Comparison of ENCODE assay signal across 8 cellular contexts in genomic region chr14:100142073-100143040, GRCh38. TPM values are rescaled to one million over a fixed set of nuclear protein-coding genes. Genes with fewer than 3 reads are reported as not detected.
DNase-seq lines count a peak whose midpoint lies in the region; ATAC-seq and TF ChIP-seq lines count a peak whose summit lies in the region.

No MANE protein-coding gene starts in this region.

- H3K4me1 ChIP-seq in breast epithelium (peaks cover 0 to 9% of the 10 kb centered on the region in 2 donors), duodenal mucosa (ENCODE audit: control insufficient read depth in 1 of 2, insufficient read depth in 2 of 2, low read length in 2 of 2) (peaks cover 72% of the 10 kb centered on the region in 2 donors), aorta (ENCODE audit: control insufficient read depth in 1 of 2, insufficient read depth in 2 of 2, low read length in 2 of 2) (no peaks in the 10 kb centered on the region)

- no peak for TF ChIP-seq CTCF in breast epithelium (IDR thresholded peaks at IDR 0.05)
- no peak for TF ChIP-seq CTCF in MCF 10A (IDR thresholded peaks at IDR 0.05; ENCODE audit: unreplicated experiment)

- H3K36me3 Mint-ChIP-seq in MCF 10A (ENCODE audit: insufficient read depth, unreplicated experiment), result peaks cover 12% of the 10 kb centered on the region

- H3K4me1 Mint-ChIP-seq in MCF 10A (ENCODE audit: insufficient read depth, unreplicated experiment), result no peaks in the 10 kb centered on the region

- DNase-seq in breast epithelium (ENCODE audit: low spot score in 2 of 2) (no peak), MCF 10A (ENCODE audit: unreplicated experiment) (no peak), mucosa of gallbladder (ENCODE audit: low spot score) (peak; percentile 73), aorta (no peak), NCI-H2107 (lab: John Stamatoyannopoulos, UW) (no peak)

- H3K27ac ChIP-seq in breast epithelium (peak overlapping the region; percentile 45 to 69), duodenal mucosa (ENCODE audit: low read depth, low read length) (peak overlapping the region; percentile 58), aorta (ENCODE audit: low read depth in 1 of 2, low read length in 2 of 2) (no peak overlapping the region)

- no peak overlapping the region for H3K4me3 ChIP-seq in breast epithelium
- peak overlapping the region in 1 of 2 donors; percentile 52 for H3K4me3 ChIP-seq in duodenal mucosa (ENCODE audit: low read depth in 1 of 2, low read length in 2 of 2)
- no peak overlapping the region for H3K4me3 ChIP-seq in aorta (ENCODE audit: low read length in 2 of 2)

- intact Hi-C loops in breast epithelium (cut with DNase I; ENCODE audit: low total_unique reads) (no loop called here), MCF 10A (cut with micrococcal nuclease) (no loop called here), aorta (cut with DNase I) (no loop called here)

- POLR2A ChIA-PET in MCF 10A (lab: Yijun Ruan, JAX), result no interaction called here

- no peaks in the 10 kb centered on the region for H3K9me3 Mint-ChIP-seq in MCF 10A (ENCODE audit: unreplicated experiment)

- CTCF ChIA-PET in MCF 10A (lab: Yijun Ruan, JAX), result interaction anchor here (0.6 to 0.8 kb wide), 6 partner anchors 8 to 597 kb away, joined by 3 to 4 read pairs (median 3); no protein-coding TSS in a partner anchor

- no peak for TF ChIP-seq POLR2A in breast epithelium (IDR thresholded peaks at IDR 0.05)

- H3K9ac ChIP-seq in duodenal mucosa (ENCODE audit: low read depth in 1 of 2, low read length in 2 of 2), result peak overlapping the region; percentile 48 to 53

- H3K27me3 Mint-ChIP-seq in MCF 10A (ENCODE audit: insufficient read depth, unreplicated experiment), result no peaks in the 10 kb centered on the region

- ATAC-seq in aorta (ENCODE audit: low FRiP score) (peak; percentile 44), GM19324 (IDR thresholded peaks at IDR 0.05; ENCODE audit: low FRiP score, unreplicated experiment) (no peak)
- no peak for ATAC-seq in activated CD4-positive, CD25-positive, alpha-beta regulatory T cell treated with anti-CD3 and anti-CD28 coated beads, Interleukin-2, amount 50 U/mL, for 24 hours

- H3K27me3 ChIP-seq in breast epithelium (no peaks in the 10 kb centered on the region), duodenal mucosa (ENCODE audit: control insufficient read depth in 1 of 2, insufficient read depth in 2 of 2, low read length in 2 of 2) (no peaks in the 10 kb centered on the region), aorta (ENCODE audit: control insufficient read depth in 1 of 2, insufficient read depth in 2 of 2, low read length in 1 of 2) (no peaks in the 10 kb centered on the region)

- WGBS in aorta, 2 donors, result 57 to 61% methylated on average over 14 of the region's 14 CpGs

- no TSS peak for BruUV-seq in MCF 10A (replicated peaks; lab: Mats Ljungman, UMichigan)

- no peak overlapping the region for H3K27ac Mint-ChIP-seq in MCF 10A (ENCODE audit: low read depth, unreplicated experiment)

- H3K9me3 ChIP-seq in breast epithelium (no peaks in the 10 kb centered on the region), duodenal mucosa (ENCODE audit: control insufficient read depth in 1 of 2, low read length in 2 of 2) (no peaks in the 10 kb centered on the region), aorta (ENCODE audit: control insufficient read depth, low read length) (no peaks in the 10 kb centered on the region)

- H3K4me3 Mint-ChIP-seq in MCF 10A (ENCODE audit: unreplicated experiment), result no peak overlapping the region

- H3K36me3 ChIP-seq in breast epithelium, result no peaks in the 10 kb centered on the region
- peaks cover 12 to 41% of the 10 kb centered on the region in 2 donors for H3K36me3 ChIP-seq in duodenal mucosa (ENCODE audit: control insufficient read depth in 1 of 2, insufficient read depth in 2 of 2, low read length in 2 of 2)
- H3K36me3 ChIP-seq in aorta (ENCODE audit: control insufficient read depth in 1 of 2, insufficient read depth in 2 of 2, low read length in 1 of 2), result no peaks in the 10 kb centered on the region

RNA-seq across cellular contexts. Expression of gene DEGS2, which starts 17.1 kb away (rescaled TPM):
- 10 to 100 TPM in 2 of 3 donors, 1 to 10 TPM in 1; 1.1 to 12.0 (median 10.2) TPM for total RNA-seq in breast epithelium
- 0.07 and 0.39 TPM in 2 replicates for total RNA-seq in MCF 10A (2022)
- 149 TPM for total RNA-seq in mucosa of gallbladder
- under 1 TPM; 0.81 to 0.99 TPM for total RNA-seq in aorta
- polyA plus RNA-seq in aorta, result 1 to 10 TPM in 1 of 2 donors, under 1 TPM in 1; 0.10 to 3.0 TPM

Comparison
In these comparisons a context has a peak if more than half of its experiments do, and no peak if none do; other contexts are left out.
1. H3K27ac ChIP-seq: peak in breast epithelium (2 of 2) and duodenal mucosa (single experiment); none in aorta (0 of 2).
2. RNA of gene DEGS2, which starts 17.1 kb away (total RNA-seq): 149 TPM in mucosa of gallbladder (single experiment); 1.1 to 12.0 TPM in breast epithelium, 0.81 to 0.99 TPM in aorta and 0.07 to 0.39 TPM in MCF 10A; every median in the first group is over 10 times any median in the second.